Comparison of ENCODE assay signal across 8 cellular contexts in genomic region chr7:44583145-44583544, GRCh38. TPM values are rescaled to one million over a fixed set of nuclear protein-coding genes. Genes with fewer than 3 reads are reported as not detected.
DNase-seq lines count a peak whose midpoint lies in the region; ATAC-seq and TF ChIP-seq lines count a peak whose summit lies in the region.

No MANE protein-coding gene starts in this region.

- H2AFZ ChIP-seq in mesenchymal stem cell (ENCODE audit: low read depth, low read length) = peak overlapping the region; percentile 64

- H3K4me1 ChIP-seq in cardiac muscle cell (ENCODE audit: low read depth) = peaks cover 6% of the 10 kb centered on the region
- peaks cover 11% of the 10 kb centered on the region for H3K4me1 ChIP-seq in mesenchymal stem cell (ENCODE audit: control insufficient read depth, insufficient read depth, low read depth, low read length)

- H3K4me1 Mint-ChIP-seq in type B pancreatic cell (ENCODE audit: unreplicated experiment) = peaks cover 17% of the 10 kb centered on the region

- peak overlapping the region; percentile 79 for H3K4me2 ChIP-seq in mesenchymal stem cell (ENCODE audit: low read length, poor library complexity, severe bottlenecking)

- H3K27me3 ChIP-seq in cardiac muscle cell (no peaks in the 10 kb centered on the region), brain microvascular endothelial cell (replicated peaks) (no peaks in the 10 kb centered on the region), mesenchymal stem cell (ENCODE audit: control insufficient read depth in 1 of 2, insufficient read depth in 1 of 2, low read length in 2 of 2) (no peaks in the 10 kb centered on the region)

- peak overlapping the region; percentile 53 for H2AK5ac ChIP-seq in mesenchymal stem cell (ENCODE audit: low read length, severe bottlenecking)

- peaks cover 9% of the 10 kb centered on the region for H3K27me3 Mint-ChIP-seq in type B pancreatic cell

- no peak overlapping the region for H2BK120ac ChIP-seq in mesenchymal stem cell (ENCODE audit: low read depth, low read length)

- peak overlapping the region; percentile 38 for H3K4me3 ChIP-seq in cardiac muscle cell
- H3K4me3 ChIP-seq in brain microvascular endothelial cell (ENCODE audit: low read depth, low read length) = peak overlapping the region; percentile 86
- peak overlapping the region in 1 of 2 experiments; percentile 96 for H3K4me3 ChIP-seq in mesenchymal stem cell (ENCODE audit: insufficient read depth in 1 of 2, low read depth in 1 of 2, low read length in 2 of 2)

- in situ Hi-C loops in brain microvascular endothelial cell (cut with HindIII; ENCODE audit: low pct_ligation_motif_present, low sequenced_read_pairs) = no loop called here

- H2BK12ac ChIP-seq in mesenchymal stem cell (ENCODE audit: low read length in 2 of 2) = no peak overlapping the region

- H3K27ac ChIP-seq in cardiac muscle cell (peak overlapping the region; percentile 95), brain microvascular endothelial cell (no peak overlapping the region), mesenchymal stem cell (ENCODE audit: low read length, poor library complexity, severe bottlenecking) (no peak overlapping the region)

- ATAC-seq in GM21367 (IDR thresholded peaks at IDR 0.05; ENCODE audit: unreplicated experiment) = no peak
- ATAC-seq in HG03280 (IDR thresholded peaks at IDR 0.05; ENCODE audit: unreplicated experiment) = no peak

- no peak overlapping the region for H3K4ac ChIP-seq in mesenchymal stem cell (ENCODE audit: low read depth in 1 of 2, low read length in 2 of 2)

- H3K9me3 ChIP-seq in cardiac muscle cell (ENCODE audit: low read depth) (no peaks in the 10 kb centered on the region), mesenchymal stem cell (ENCODE audit: control insufficient read depth, low read length) (no peaks in the 10 kb centered on the region)

- H4K8ac ChIP-seq in mesenchymal stem cell (ENCODE audit: low read length) = no peak overlapping the region

- H3K9me3 Mint-ChIP-seq in type B pancreatic cell = no peaks in the 10 kb centered on the region

- H3K36me3 Mint-ChIP-seq in type B pancreatic cell = peaks cover 13% of the 10 kb centered on the region

- H3K9ac ChIP-seq in mesenchymal stem cell (ENCODE audit: low read length) = peak overlapping the region; percentile 99

- H3K4me3 Mint-ChIP-seq in type B pancreatic cell = peak overlapping the region; percentile 92

- DNase-seq in cardiac muscle cell (ENCODE audit: low read depth in 1 of 2, low spot score in 1 of 2) (no peak), cardiac septum (ENCODE audit: low spot score) (no peak), brain microvascular endothelial cell (no peak), mesenchymal stem cell (no peak), type B pancreatic cell (ENCODE audit: extremely low spot score, unreplicated experiment) (no peak), SHP77 treated with DMSO at 0.1 percent for 48 hours (lab: John Stamatoyannopoulos, UW) (no peak)

- H3K18ac ChIP-seq in mesenchymal stem cell (ENCODE audit: low read depth in 1 of 2, low read length in 2 of 2) = no peak overlapping the region

- H3K23ac ChIP-seq in mesenchymal stem cell (ENCODE audit: low read length in 2 of 2) = no peak overlapping the region

- H3K27ac Mint-ChIP-seq in type B pancreatic cell = peak overlapping the region; percentile 98

- intact Hi-C loops in cardiac septum (cut with DNase I) = loop anchor here (2.0 to 10.0 kb wide), 3 partner anchors 24 to 402 kb away; partner anchors contain the start of gene OGDH

- TF ChIP-seq CTCF in cardiac muscle cell (IDR thresholded peaks at IDR 0.05; ENCODE audit: low read depth, low read length) = no peak
- TF ChIP-seq CTCF in brain microvascular endothelial cell (IDR thresholded peaks at IDR 0.05; ENCODE audit: low read depth, low read length, missing control alignments) = no peak
- no peak for TF ChIP-seq CTCF in type B pancreatic cell (conservative IDR thresholded peaks at IDR 0.05)

- 97% methylated on average over 10 of the region's 12 CpGs for WGBS in mesenchymal stem cell

- H2BK15ac ChIP-seq in mesenchymal stem cell (ENCODE audit: low read depth, poor library complexity, severe bottlenecking) = no peak overlapping the region

- H4K91ac ChIP-seq in mesenchymal stem cell (ENCODE audit: low read length) = no peak overlapping the region

- no peak overlapping the region for H3K14ac ChIP-seq in mesenchymal stem cell (ENCODE audit: low read length in 2 of 2)

- H3K36me3 ChIP-seq in cardiac muscle cell (peaks cover 18% of the 10 kb centered on the region), brain microvascular endothelial cell (replicated peaks) (peaks cover 10% of the 10 kb centered on the region), mesenchymal stem cell (ENCODE audit: control insufficient read depth in 1 of 2, insufficient read depth in 2 of 2, low read depth in 1 of 2, low read length in 2 of 2) (peaks cover 15 to 29% of the 10 kb centered on the region in 2 experiments)

- H3K79me1 ChIP-seq in mesenchymal stem cell (replicated peaks; ENCODE audit: low read length, poor library complexity, severe bottlenecking) = peaks cover 15% of the 10 kb centered on the region

- no peak overlapping the region for H2BK5ac ChIP-seq in mesenchymal stem cell (ENCODE audit: low read depth, low read length, poor library complexity, severe bottlenecking)

RNA-seq across cellular contexts. Expression of gene TMED4, which starts 1.1 kb away (rescaled TPM):
- total RNA-seq in cardiac muscle cell (318 and 319 TPM in 2 replicates), cardiac septum (73.8 TPM), type B pancreatic cell (ENCODE audit: low replicate concordance) (92.8 and 97.1 TPM in 2 replicates)
- 124 and 144 TPM in 2 replicates for polyA plus RNA-seq in cardiac muscle cell
- polyA plus RNA-seq in mesenchymal stem cell (2013, experiment 1 of 2) = 52.3 TPM
- polyA plus RNA-seq in mesenchymal stem cell (2013, experiment 2 of 2) = 54.0 TPM

RNA-seq across cellular contexts. Expression of gene DDX56, which starts 9.4 kb away (rescaled TPM):
- total RNA-seq in cardiac muscle cell (52.3 and 65.2 TPM in 2 replicates), cardiac septum (25.9 TPM), type B pancreatic cell (ENCODE audit: low replicate concordance) (86.5 and 100 TPM in 2 replicates)
- 62.1 and 78.1 TPM in 2 replicates for polyA plus RNA-seq in cardiac muscle cell
- 46.0 TPM for polyA plus RNA-seq in mesenchymal stem cell (2013, experiment 1 of 2)
- polyA plus RNA-seq in mesenchymal stem cell (2013, experiment 2 of 2) = 44.0 TPM

RNA-seq across cellular contexts. Expression of gene OGDH, which starts 23.3 kb away (rescaled TPM):
- total RNA-seq in cardiac muscle cell (110 and 111 TPM in 2 replicates), cardiac septum (406 TPM), type B pancreatic cell (ENCODE audit: low replicate concordance) (92.8 and 122 TPM in 2 replicates)
- polyA plus RNA-seq in cardiac muscle cell = 71.9 and 80.0 TPM in 2 replicates
- polyA plus RNA-seq in mesenchymal stem cell (2013, experiment 1 of 2) = 35.1 TPM
- 33.9 TPM for polyA plus RNA-seq in mesenchymal stem cell (2013, experiment 2 of 2)

RNA-seq across cellular contexts. Expression of gene NPC1L1, which starts 42.0 kb away (rescaled TPM):
- total RNA-seq in cardiac muscle cell = 0.21 TPM in 1 of 2 replicates, not detected in the other
- not detected in 2 replicates for polyA plus RNA-seq in cardiac muscle cell
- total RNA-seq in cardiac septum = 0.19 TPM
- polyA plus RNA-seq in mesenchymal stem cell (2013, experiment 1 of 2) = 0.22 TPM
- polyA plus RNA-seq in mesenchymal stem cell (2013, experiment 2 of 2) = 0.21 TPM
- total RNA-seq in type B pancreatic cell (ENCODE audit: low replicate concordance) = 8.8 and 11.0 TPM in 2 replicates
